Comparison of ENCODE assay signal across 8 cellular contexts in the genomic region with DNA sequence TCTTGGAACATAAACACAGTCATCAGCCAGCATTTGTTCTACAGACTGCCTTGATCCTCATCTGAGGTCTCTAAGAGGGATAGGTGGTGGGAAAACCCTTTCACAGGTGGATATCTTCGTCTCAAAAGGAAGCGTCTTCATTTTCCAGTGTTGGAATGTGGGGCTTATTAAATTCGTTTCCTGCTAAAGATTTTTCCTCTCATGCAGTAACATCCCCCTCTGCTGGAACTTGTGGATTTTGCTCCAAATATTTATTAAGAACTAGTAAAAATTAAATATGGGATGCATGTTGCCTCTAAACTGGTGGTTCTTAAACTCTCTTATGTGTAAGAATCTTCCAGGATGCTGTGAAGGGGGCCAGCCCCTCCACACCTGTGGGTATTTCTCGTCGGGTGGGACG. TPM values are rescaled to one million over a fixed set of nuclear protein-coding genes. Genes with fewer than 3 reads are reported as not detected.
DNase-seq lines count a peak whose midpoint lies in the region; ATAC-seq and TF ChIP-seq lines count a peak whose summit lies in the region.

No MANE protein-coding gene starts in this region.

- H3K4me1 ChIP-seq in cardiac muscle cell (ENCODE audit: low read depth) (peaks cover 24% of the 10 kb centered on the region), right cardiac atrium (ENCODE audit: control insufficient read depth, insufficient read depth, low read length) (no peaks in the 10 kb centered on the region), upper lobe of left lung (no peaks in the 10 kb centered on the region)

- H3K9me3 ChIP-seq in cardiac muscle cell (ENCODE audit: low read depth) (no peaks in the 10 kb centered on the region), right cardiac atrium (ENCODE audit: control insufficient read depth, low read length) (no peaks in the 10 kb centered on the region), upper lobe of left lung (no peaks in the 10 kb centered on the region)

- H3K27ac ChIP-seq in cardiac muscle cell (no peak overlapping the region), right cardiac atrium (ENCODE audit: low read length) (no peak overlapping the region), RWPE1 (no peak overlapping the region), upper lobe of left lung (no peak overlapping the region)

- peak; percentile 57 for TF ChIP-seq CTCF in cardiac muscle cell (IDR thresholded peaks at IDR 0.05; ENCODE audit: low read depth, low read length)
- TF ChIP-seq CTCF in RWPE1 (conservative IDR thresholded peaks at IDR 0.05; ENCODE audit: low read depth) = peak; percentile 39
- TF ChIP-seq CTCF in upper lobe of left lung (IDR thresholded peaks at IDR 0.05) = peak in 4 of 6 experiments; percentile 17 to 49 (median 34)

- no peak for TF ChIP-seq POLR2A in upper lobe of left lung (IDR thresholded peaks at IDR 0.05)

- POLR2A ChIA-PET in RWPE1 (lab: Yijun Ruan, JAX; ENCODE audit: low non-redundant PET) = no interaction called here

- CTCF ChIA-PET in RWPE1 (lab: Yijun Ruan, JAX) = no interaction called here

- WGBS in right cardiac atrium = 26% methylated on average over 6 of the region's 6 CpGs
- WGBS in upper lobe of left lung, 2 donors = 36 to 42% methylated on average over 6 of the region's 6 CpGs

- H3K36me3 ChIP-seq in cardiac muscle cell = no peaks in the 10 kb centered on the region
- H3K36me3 ChIP-seq in upper lobe of left lung = no peaks in the 10 kb centered on the region

- ATAC-seq in right cardiac atrium (no peak), upper lobe of left lung (ENCODE audit: low FRiP score in 2 of 2) (no peak), GM19467 (IDR thresholded peaks at IDR 0.05; ENCODE audit: unreplicated experiment) (no peak), HG02884 (IDR thresholded peaks at IDR 0.05; ENCODE audit: unreplicated experiment) (no peak)

- no peak for TF ChIP-seq EP300 in upper lobe of left lung (IDR thresholded peaks at IDR 0.05)

- DNase-seq in cardiac muscle cell (ENCODE audit: low read depth in 1 of 2, low spot score in 1 of 2) (peak; percentile 48 to 73), right cardiac atrium (no peak), RWPE1 (ENCODE audit: low spot score) (peak; percentile 59), glomerular endothelial cell (ENCODE audit: extremely low read depth, low read depth, low spot score) (peak; percentile 37), upper lobe of left lung (no peak)
- no peak for DNase-seq in stimulated activated naive CD4-positive, alpha-beta T cell (lab: John Stamatoyannopoulos, UW)

- H3K27me3 ChIP-seq in cardiac muscle cell = peaks cover 7% of the 10 kb centered on the region
- H3K27me3 ChIP-seq in right cardiac atrium (ENCODE audit: control insufficient read depth, insufficient read depth) = no peaks in the 10 kb centered on the region
- H3K27me3 ChIP-seq in upper lobe of left lung = no peaks in the 10 kb centered on the region

- intact Hi-C loops in right cardiac atrium (cut with DNase I) = loop anchor here in 3 of 4 donors (2.0 to 5.0 kb wide), 2 partner anchors 52 kb away; no protein-coding TSS in a partner anchor

- no peak overlapping the region for H3K4me3 ChIP-seq in cardiac muscle cell
- H3K4me3 ChIP-seq in right cardiac atrium (ENCODE audit: low read length) = no peak overlapping the region
- no peak overlapping the region for H3K4me3 ChIP-seq in upper lobe of left lung

RNA-seq across cellular contexts. Expression of gene MLYCD, which starts 20.1 kb away (rescaled TPM):
- total RNA-seq in cardiac muscle cell = 8.0 and 9.3 TPM in 2 replicates
- 9.9 and 10.6 TPM in 2 replicates for polyA plus RNA-seq in cardiac muscle cell
- total RNA-seq in right cardiac atrium = 10 to 100 TPM; 24.1 to 34.5 (median 29.1) TPM
- polyA plus RNA-seq in right cardiac atrium = 27.4 TPM
- 3.2 and 4.7 TPM in 2 replicates for total RNA-seq in glomerular endothelial cell
- 10 to 100 TPM in 3 of 6 donors, 1 to 10 TPM in 3; 7.5 to 30.4 (median 11.3) TPM for total RNA-seq in upper lobe of left lung

Comparison
In these comparisons a context has a peak if more than half of its experiments do, and no peak if none do; other contexts are left out.
1. DNase-seq: peak in cardiac muscle cell (2 of 2), RWPE1 (single experiment) and glomerular endothelial cell (single experiment); none in right cardiac atrium (0 of 3), upper lobe of left lung (0 of 2) and stimulated activated naive CD4-positive, alpha-beta T cell (0 of 6).
2. Peak in every context shown above with its lines, with median percentiles within 50 percentile points of each other: CTCF ChIP-seq.